In the genomic region with DNA sequence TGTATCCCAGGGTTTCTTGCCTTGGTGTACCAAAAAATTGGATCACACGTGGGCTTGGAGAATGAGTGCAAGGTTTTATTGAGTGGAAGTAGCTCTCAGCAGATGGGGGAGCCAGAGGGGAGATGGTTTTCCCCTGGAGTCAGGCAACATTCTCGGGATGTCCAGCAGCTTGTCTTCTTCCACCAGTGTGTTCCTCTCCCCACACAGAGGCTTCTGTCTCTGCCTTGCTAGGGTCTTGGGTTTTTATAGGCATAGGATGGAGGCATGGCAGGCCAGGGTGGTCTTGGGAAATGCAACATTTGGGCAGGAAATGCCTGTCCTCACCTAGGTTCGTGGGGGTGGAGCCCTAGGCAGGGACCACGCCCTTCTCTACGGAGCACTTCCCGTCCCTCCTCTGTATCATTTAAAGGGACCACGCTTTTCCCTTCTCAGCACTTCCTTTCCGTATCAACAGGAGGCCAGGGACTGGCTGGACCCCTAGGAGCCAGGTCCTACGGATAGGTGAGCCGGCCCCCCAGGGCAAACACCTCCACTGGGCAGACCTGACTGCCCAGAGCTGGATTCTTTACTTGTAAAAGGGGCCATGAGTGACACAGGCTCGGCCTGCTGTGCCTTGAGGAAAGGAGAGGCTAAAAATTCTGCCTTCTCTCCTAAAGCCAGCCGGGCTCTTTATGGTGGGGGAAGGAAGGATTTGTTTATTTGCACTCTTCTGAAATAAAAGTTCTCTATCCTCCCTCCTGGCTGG, we compare ENCODE assay signal across 1 cellular context.
TF ChIP-seq lines count a peak whose summit lies in the region.

No MANE protein-coding gene starts in this region.

TF ChIP-seq in HEK293, 187 proteins besides CTCF, POLR2A, EP300 and RAD21 (continued from another document):
- TF ChIP-seq, protein P1, sequence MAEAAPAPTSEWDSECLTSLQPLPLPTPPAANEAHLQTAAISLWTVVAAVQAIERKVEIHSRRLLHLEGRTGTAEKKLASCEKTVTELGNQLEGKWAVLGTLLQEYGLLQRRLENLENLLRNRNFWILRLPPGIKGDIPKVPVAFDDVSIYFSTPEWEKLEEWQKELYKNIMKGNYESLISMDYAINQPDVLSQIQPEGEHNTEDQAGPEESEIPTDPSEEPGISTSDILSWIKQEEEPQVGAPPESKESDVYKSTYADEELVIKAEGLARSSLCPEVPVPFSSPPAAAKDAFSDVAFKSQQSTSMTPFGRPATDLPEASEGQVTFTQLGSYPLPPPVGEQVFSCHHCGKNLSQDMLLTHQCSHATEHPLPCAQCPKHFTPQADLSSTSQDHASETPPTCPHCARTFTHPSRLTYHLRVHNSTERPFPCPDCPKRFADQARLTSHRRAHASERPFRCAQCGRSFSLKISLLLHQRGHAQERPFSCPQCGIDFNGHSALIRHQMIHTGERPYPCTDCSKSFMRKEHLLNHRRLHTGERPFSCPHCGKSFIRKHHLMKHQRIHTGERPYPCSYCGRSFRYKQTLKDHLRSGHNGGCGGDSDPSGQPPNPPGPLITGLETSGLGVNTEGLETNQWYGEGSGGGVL (tag by site-specific recombination; IDR thresholded peaks at IDR 0.05) = no peak
- TF ChIP-seq ZNF423 (tag by site-specific recombination; IDR thresholded peaks at IDR 0.05) (no peak), ZNF660 (tag by site-specific recombination; IDR thresholded peaks at IDR 0.05) (no peak), ZBTB48 (tag by site-specific recombination; IDR thresholded peaks at IDR 0.05) (peak; percentile 78), ZNF571 (tag by site-specific recombination; IDR thresholded peaks at IDR 0.05) (no peak), ZNF2 (tag by site-specific recombination; IDR thresholded peaks at IDR 0.05) (no peak)
